17 cellular contexts compared by ENCODE assay signal in genomic region chr9:75930766-75931311, GRCh38. TPM values are rescaled to one million over a fixed set of nuclear protein-coding genes. Genes with fewer than 3 reads are reported as not detected.
DNase-seq lines count a peak whose midpoint lies in the region; ATAC-seq, FAIRE-seq and TF ChIP-seq lines count a peak whose summit lies in the region.
"Had no signal": no experiment of that assay in that cellular context is flagged by ENCODE, and none has a peak within 500 bp of the region (broad histone marks: within the 10 kb centered on the region; RNA-seq: fewer than 3 reads in every experiment).

No MANE protein-coding gene starts in this region.

- POLR2A ChIA-PET in HepG2 (lab: Yijun Ruan, JAX): no interaction called here

- 72% methylated on average over 3 of the region's 3 CpGs for WGBS in liver
- 43% methylated on average over 3 of the region's 3 CpGs for WGBS in HepG2 (ENCODE audit: low lambda C conversion rate)
- WGBS in hepatocyte (ENCODE audit: low lambda C conversion rate, missing lambda C conversion rate): 67% methylated on average over 3 of the region's 3 CpGs
- no CpG with 5 or more reads among the region's 3 CpGs for whole genome bisulfite sequencing in neuronal stem cell (ENCODE audit: extremely low coverage in 2 of 2, insufficient read length in 2 of 2, insufficient replicate concordance in 1 of 2), 2 donors

- in situ Hi-C loops in HepG2 (cut with HindIII; ENCODE audit: extremely low pct_ligation_motif_present, low pct_unique_long_range_greater_than_20kb): no loop called here

- BruUV-seq in HepG2 (replicated peaks; lab: Mats Ljungman, UMichigan): no TSS peak

- H3K36me3 ChIP-seq in liver (ENCODE audit: control insufficient read depth in 4 of 4, insufficient read depth in 3 of 4, low read depth in 1 of 4, low read length in 3 of 4): no peaks in the 10 kb centered on the region
- H3K36me3 ChIP-seq in HepG2 (replicated peaks in 1 of 2; ENCODE audit: control insufficient read depth in 1 of 2, insufficient read depth in 2 of 2, low read length in 2 of 2): no peaks in the 10 kb centered on the region
- H3K36me3 ChIP-seq in hepatocyte (replicated peaks; ENCODE audit: insufficient read depth, low read depth): no peaks in the 10 kb centered on the region
- peaks cover 0 to 13% of the 10 kb centered on the region in 2 donors for H3K36me3 ChIP-seq in neuronal stem cell (replicated peaks in 1 of 2; ENCODE audit: control insufficient read depth in 2 of 2, insufficient read depth in 2 of 2, low read length in 2 of 2)
- H3K36me3 ChIP-seq: right atrium auricular region had no signal

- H3K9ac ChIP-seq in liver (ENCODE audit: low read depth in 1 of 2, low read length in 2 of 2) (no peak overlapping the region), HepG2 (ENCODE audit: insufficient read depth, low read depth, low read length) (no peak overlapping the region), neuronal stem cell (ENCODE audit: low read depth, low read length, poor library complexity) (no peak overlapping the region)

- H3K4ac ChIP-seq in neuronal stem cell (ENCODE audit: low read length): no peak overlapping the region

- H3K4me2 ChIP-seq in HepG2 (ENCODE audit: low read depth, low read length): no peak overlapping the region
- peak overlapping the region; percentile 47 for H3K4me2 ChIP-seq in hepatocyte
- H3K4me2 ChIP-seq in neuronal stem cell (ENCODE audit: insufficient read depth, low read length, poor library complexity, severe bottlenecking): no peak overlapping the region

- peaks cover 5% of the 10 kb centered on the region for H3K36me3 Mint-ChIP-seq in activated T-helper 17 cell treated with anti-CD3 and anti-CD28 coated beads, Interleukin-2, amount 50 U/mL, for 72 hours (ENCODE audit: low read depth)

- H4K91ac ChIP-seq in neuronal stem cell (ENCODE audit: low read depth, low read length, poor library complexity): no peak overlapping the region

- H3K14ac ChIP-seq in neuronal stem cell (ENCODE audit: low read length): no peak overlapping the region

- no peak overlapping the region for H3K18ac ChIP-seq in neuronal stem cell (ENCODE audit: low read length)

- H3K23ac ChIP-seq in neuronal stem cell (ENCODE audit: low read depth, low read length, poor library complexity): no peak overlapping the region

- no peak for DNase-seq in HepG2 (ENCODE audit: low spot score)
- DNase-seq in hepatocyte (ENCODE audit: low spot score): no peak
- DNase-seq in neuronal stem cell (ENCODE audit: low spot score): peak; percentile 11
- no peak for DNase-seq in NCI-H82 (lab: John Stamatoyannopoulos, UW)
- no peak for DNase-seq in T-helper 9 cell
- no peak for DNase-seq in germinal center (ENCODE audit: low spot score)
- DNase-seq: ACHN; HFFc6; NCI-H146; NCI-H774; stimulated activated CD4-positive, alpha-beta T cell treated with anti-CD3 and anti-CD28 coated beads, Interleukin-4, amount 100 ng/mL, for 24 hours had no signal

- TF ChIP-seq CTCF in liver (IDR thresholded peaks at IDR 0.05; ENCODE audit: low read depth, low read length, missing input control) (no peak), HepG2 (CRISPR knock-in tag; IDR thresholded peaks at IDR 0.05) (no peak), hepatocyte (IDR thresholded peaks at IDR 0.05; ENCODE audit: poor library complexity) (no peak)

- no peak overlapping the region for H2BK15ac ChIP-seq in neuronal stem cell (ENCODE audit: low read length)

- H2BK12ac ChIP-seq in neuronal stem cell (ENCODE audit: low read length): no peak overlapping the region

- H3K79me1 ChIP-seq in neuronal stem cell (ENCODE audit: low read depth, low read length): peaks cover 2% of the 10 kb centered on the region

- TF ChIP-seq RAD21 in liver (IDR thresholded peaks at IDR 0.05): no peak
- no peak for TF ChIP-seq RAD21 in HepG2 (CRISPR knock-in tag; IDR thresholded peaks at IDR 0.05)

- H2BK5ac ChIP-seq in neuronal stem cell (ENCODE audit: low read length): no peak overlapping the region

- no peak overlapping the region for H3K4me3 ChIP-seq in liver (ENCODE audit: low read depth in 1 of 3, low read length in 3 of 3)
- H3K4me3 ChIP-seq in HepG2 (replicated peaks in 1 of 3; ENCODE audit: insufficient read depth in 1 of 3, low read depth in 2 of 3, low read length in 3 of 3): no peak overlapping the region
- no peak overlapping the region for H3K4me3 ChIP-seq in hepatocyte
- H3K4me3 ChIP-seq in neuronal stem cell (ENCODE audit: low read length in 2 of 2): no peak overlapping the region
- H3K4me3 ChIP-seq: right atrium auricular region had no signal

- no peak for TF ChIP-seq POLR2A in HepG2 (IDR thresholded peaks at IDR 0.05; ENCODE audit: insufficient read depth in 1 of 2, low read depth in 2 of 2, low read length in 2 of 2)

- no peaks in the 10 kb centered on the region for H3K27me3 Mint-ChIP-seq in activated T-helper 17 cell treated with anti-CD3 and anti-CD28 coated beads, Interleukin-2, amount 50 U/mL, for 72 hours
- H3K27me3 Mint-ChIP-seq: dendritic cell treated with granulocyte-macrophage colony-stimulating factor and Interleukin-4, amounts not matched to agents 40 ng/mL and 50 ng/mL, for 4 days had no signal

- H3K27ac ChIP-seq in liver (ENCODE audit: low read depth in 1 of 2, low read length in 2 of 2) (no peak overlapping the region), HepG2 (ENCODE audit: extremely low read length, insufficient read depth, low read length) (no peak overlapping the region), hepatocyte (peak overlapping the region; percentile 9), neuronal stem cell (replicated peaks; ENCODE audit: low read length) (peak overlapping the region; percentile 37)
- H3K27ac ChIP-seq: right atrium auricular region had no signal

- H2AFZ ChIP-seq in HepG2 (ENCODE audit: low read length): no peak overlapping the region
- no peak overlapping the region for H2AFZ ChIP-seq in hepatocyte
- peak overlapping the region; percentile 7 for H2AFZ ChIP-seq in neuronal stem cell (ENCODE audit: low read length)

- FAIRE-seq in HepG2 (lab: Jason Lieb, UNC): no peak
- FAIRE-seq: GM12891, urothelium cell line had no signal

- H3K4me1 ChIP-seq in liver (ENCODE audit: control insufficient read depth in 4 of 4, insufficient read depth in 4 of 4, low read length in 3 of 4) (peaks cover 0 to 2% (median 0%) of the 10 kb centered on the region in 4 donors), HepG2 (ENCODE audit: insufficient read depth, low read length) (peaks cover 16% of the 10 kb centered on the region), hepatocyte (ENCODE audit: insufficient read depth) (peaks cover 22% of the 10 kb centered on the region), neuronal stem cell (ENCODE audit: control insufficient read depth in 2 of 2, insufficient read depth in 1 of 2, low read depth in 1 of 2, low read length in 2 of 2) (peaks cover 5 to 9% of the 10 kb centered on the region in 2 donors)

- H3K9me2 ChIP-seq in hepatocyte (replicated peaks; ENCODE audit: insufficient read depth): no peaks in the 10 kb centered on the region

- CTCF ChIA-PET in HepG2 (lab: Yijun Ruan, JAX; ENCODE audit: low intra/inter-chr PET ratio, low total read pairs): no interaction called here

- H4K20me1 ChIP-seq in HepG2 (ENCODE audit: insufficient read depth, low read length): no peaks in the 10 kb centered on the region
- H4K20me1 ChIP-seq in hepatocyte (ENCODE audit: insufficient read depth, poor library complexity, severe bottlenecking): peaks cover 5% of the 10 kb centered on the region

- H2BK120ac ChIP-seq in neuronal stem cell (ENCODE audit: low read depth, low read length): no peak overlapping the region

- no peaks in the 10 kb centered on the region for H3K9me3 ChIP-seq in liver (ENCODE audit: control insufficient read depth in 4 of 4, low read length in 3 of 4)
- no peaks in the 10 kb centered on the region for H3K9me3 ChIP-seq in HepG2 (ENCODE audit: low read length)
- no peaks in the 10 kb centered on the region for H3K9me3 ChIP-seq in hepatocyte (ENCODE audit: low read depth)
- no peaks in the 10 kb centered on the region for H3K9me3 ChIP-seq in neuronal stem cell (replicated peaks in 1 of 2; ENCODE audit: control insufficient read depth in 2 of 2, insufficient read depth in 1 of 2, low read depth in 1 of 2, low read length in 2 of 2)
- H3K9me3 ChIP-seq: right atrium auricular region had no signal

- H3K4me3 Mint-ChIP-seq in activated T-helper 17 cell treated with anti-CD3 and anti-CD28 coated beads, Interleukin-2, amount 50 U/mL, for 72 hours: no peak overlapping the region
- H3K4me3 Mint-ChIP-seq: dendritic cell treated with granulocyte-macrophage colony-stimulating factor and Interleukin-4, amounts not matched to agents 40 ng/mL and 50 ng/mL, for 4 days; HFFc6 had no signal

- no peak for ATAC-seq in HepG2
- ATAC-seq in activated T-helper 17 cell treated with anti-CD3 and anti-CD28 coated beads, Interleukin-2, amount 50 U/mL, for 72 hours (replicated peaks): no peak

- H3K9me3 Mint-ChIP-seq in activated T-helper 17 cell treated with anti-CD3 and anti-CD28 coated beads, Interleukin-2, amount 50 U/mL, for 72 hours: no peaks in the 10 kb centered on the region
- H3K9me3 Mint-ChIP-seq: dendritic cell treated with granulocyte-macrophage colony-stimulating factor and Interleukin-4, amounts not matched to agents 40 ng/mL and 50 ng/mL, for 4 days had no signal

- H2AK5ac ChIP-seq in neuronal stem cell (ENCODE audit: low read depth, low read length): no peak overlapping the region

- intact Hi-C loops in HepG2 (cut with micrococcal nuclease; ENCODE audit: unreplicated experiment): no loop called here

- no peak for TF ChIP-seq EP300 in HepG2 (IDR thresholded peaks at IDR 0.05; ENCODE audit: low read depth in 2 of 2, low read length in 2 of 2)
- TF ChIP-seq EP300 in HepG2 (CRISPR knock-in tag; IDR thresholded peaks at IDR 0.05; ENCODE audit: borderline replicate concordance): no peak

- H3K27ac Mint-ChIP-seq in activated T-helper 17 cell treated with anti-CD3 and anti-CD28 coated beads, Interleukin-2, amount 50 U/mL, for 72 hours: no peak overlapping the region
- H3K27ac Mint-ChIP-seq: dendritic cell treated with granulocyte-macrophage colony-stimulating factor and Interleukin-4, amounts not matched to agents 40 ng/mL and 50 ng/mL, for 4 days; HFFc6 had no signal

- no peaks in the 10 kb centered on the region for H3K79me2 ChIP-seq in HepG2 (ENCODE audit: insufficient read depth, low read length)
- H3K79me2 ChIP-seq in hepatocyte: peaks cover 72% of the 10 kb centered on the region

- no peak overlapping the region for H4K8ac ChIP-seq in neuronal stem cell (ENCODE audit: low read depth, low read length)

- H3K4me1 Mint-ChIP-seq in activated T-helper 17 cell treated with anti-CD3 and anti-CD28 coated beads, Interleukin-2, amount 50 U/mL, for 72 hours: peaks cover 3% of the 10 kb centered on the region

- H3K27me3 ChIP-seq in liver (ENCODE audit: control insufficient read depth in 4 of 4, insufficient read depth in 4 of 4, low read length in 3 of 4) (no peaks in the 10 kb centered on the region), HepG2 (ENCODE audit: control insufficient read depth in 1 of 2, insufficient read depth in 2 of 2, low read length in 2 of 2) (no peaks in the 10 kb centered on the region), hepatocyte (no peaks in the 10 kb centered on the region), neuronal stem cell (ENCODE audit: control insufficient read depth in 3 of 3, insufficient read depth in 3 of 3, low read depth in 1 of 3, low read length in 3 of 3) (no peaks in the 10 kb centered on the region)
- H3K27me3 ChIP-seq: right atrium auricular region had no signal

RNA-seq across cellular contexts. Expression of gene PCSK5, which starts 40.4 kb away (rescaled TPM):
- 1 to 10 TPM in 1 of 2 donors, under 1 TPM in 1; 0.93 to 3.6 TPM for total RNA-seq in liver
- under 1 TPM; 0.58 to 0.71 TPM for polyA plus RNA-seq in liver
- total RNA-seq in HepG2 (2016; rRNA removed; fragmentation: Illumina TruSeq; extraction: Trizol): 0.11 and 0.55 TPM in 2 replicates
- 0.20 and 0.35 TPM in 2 replicates for total RNA-seq in HepG2 (2016; cell fraction: cytosol; rRNA removed; fragmentation: Illumina TruSeq; extraction: Trizol; ENCODE audit: low read depth)
- total RNA-seq in HepG2 (2016; cell fraction: insoluble cytoplasmic fraction; rRNA removed; fragmentation: Illumina TruSeq; extraction: Trizol): 0.15 and 0.39 TPM in 2 replicates
- 0.14 and 0.19 TPM in 2 replicates for total RNA-seq in HepG2 (2016; cell fraction: membrane; rRNA removed; fragmentation: Illumina TruSeq; extraction: Trizol)
- 0.81 and 1.3 TPM in 2 replicates for total RNA-seq in HepG2 (2016; cell fraction: nucleus; rRNA removed; fragmentation: Illumina TruSeq; extraction: Trizol)
- 0.39 and 0.66 TPM in 2 replicates for polyA plus RNA-seq in HepG2 (2011; rRNA removed)
- 0.42 and 0.55 TPM in 2 replicates for polyA plus RNA-seq in HepG2 (2011; cell fraction: cytosol; rRNA removed)
- 0.48 and 0.82 TPM in 2 replicates for polyA plus RNA-seq in HepG2 (2011; cell fraction: nucleus; rRNA removed)
- polyA plus RNA-seq in HepG2 (2012): 0.13 and 0.63 TPM in 2 replicates
- 0.02 TPM in 1 of 2 replicates, not detected in the other for polyA plus RNA-seq in HepG2 (2016; cell fraction: cytosol; fragmentation: Illumina TruSeq; extraction: Trizol; ENCODE audit: low read depth)
- 0.15 and 0.16 TPM in 2 replicates for polyA plus RNA-seq in HepG2 (2016; cell fraction: insoluble cytoplasmic fraction; fragmentation: Illumina TruSeq; extraction: Trizol; ENCODE audit: low read depth)
- polyA plus RNA-seq in HepG2 (2016; cell fraction: membrane; fragmentation: Illumina TruSeq; extraction: Trizol; ENCODE audit: low read depth): 0.05 and 0.18 TPM in 2 replicates
- polyA plus RNA-seq in HepG2 (2016; cell fraction: nucleus; fragmentation: Illumina TruSeq; extraction: Trizol; ENCODE audit: insufficient read depth, low read depth): 0.66 and 0.85 TPM in 2 replicates
- 2.1 TPM in 1 of 2 replicates, not detected in the other for polyA minus RNA-seq in HepG2 (2011; rRNA and poly(A)+ RNA removed; ENCODE audit: low replicate concordance)
- polyA minus RNA-seq in HepG2 (2011; cell fraction: cytosol; rRNA and poly(A)+ RNA removed): 0.30 and 0.88 TPM in 2 replicates
- polyA minus RNA-seq in HepG2 (2011; cell fraction: nucleus; rRNA and poly(A)+ RNA removed): 1.9 and 3.5 TPM in 2 replicates
- total RNA-seq in hepatocyte: 67.5 and 71.7 TPM in 2 replicates
- 59.1 and 61.0 TPM in 2 replicates for polyA plus RNA-seq in hepatocyte
- 17.2 TPM for polyA plus RNA-seq in neuronal stem cell (2013, experiment 1 of 2)
- polyA plus RNA-seq in neuronal stem cell (2013, experiment 2 of 2): 18.0 TPM
- 1 to 10 TPM; 1.6 to 3.8 TPM for total RNA-seq in activated T-helper 17 cell treated with anti-CD3 and anti-CD28 coated beads, Interleukin-2, amount 50 U/mL, for 72 hours

Comparison
In these comparisons a context has a peak if more than half of its experiments do, and no peak if none do; other contexts are left out.
1. H3K27ac ChIP-seq: peak in hepatocyte (single experiment) and neuronal stem cell (single experiment); none in liver (0 of 2) and HepG2 (single experiment).
2. RNA of gene PCSK5, which starts 40.4 kb away (total RNA-seq): 67.5 to 71.7 TPM in hepatocyte; 1.6 to 3.8 TPM in activated T-helper 17 cell treated with anti-CD3 and anti-CD28 coated beads, Interleukin-2, amount 50 U/mL, for 72 hours, 0.93 to 3.6 TPM in liver and 0.11 to 1.3 TPM in HepG2; every median in the first group is over 10 times any median in the second.